Comparison of ENCODE assay signal across 15 cellular contexts in genomic region chr7:24201221-24201620, GRCh38.
DNase-seq lines count a peak whose midpoint lies in the region; ATAC-seq and TF ChIP-seq lines count a peak whose summit lies in the region.
"Had no signal": no experiment of that assay in that cellular context is flagged by ENCODE, and none has a peak within 500 bp of the region (broad histone marks: within the 10 kb centered on the region; RNA-seq: fewer than 3 reads in every experiment).

No MANE protein-coding gene starts in this region.

- no peaks in the 10 kb centered on the region for H3K36me3 Mint-ChIP-seq in brain
- no peaks in the 10 kb centered on the region for H3K36me3 Mint-ChIP-seq in neural progenitor cell
- H3K36me3 Mint-ChIP-seq: CD4-positive, alpha-beta memory T cell; IgD-negative memory B cell had no signal

- no peaks in the 10 kb centered on the region for H3F3A ChIP-seq in neural progenitor cell (ENCODE audit: low read depth)

- H3K27me3 ChIP-seq in A673 (replicated peaks; ENCODE audit: insufficient read depth, low read depth, low read length, poor library complexity) (no peaks in the 10 kb centered on the region), neural progenitor cell (no peaks in the 10 kb centered on the region), uterus (no peaks in the 10 kb centered on the region)

- POLR2A ChIA-PET in A673 (lab: Charles Lee; ENCODE audit: low non-redundant PET), result no interaction called here

- no peaks in the 10 kb centered on the region for H3K27me3 Mint-ChIP-seq in brain
- peaks cover 2% of the 10 kb centered on the region for H3K27me3 Mint-ChIP-seq in neural progenitor cell (ENCODE audit: insufficient read depth, low read depth)
- H3K27me3 Mint-ChIP-seq: IgD-negative memory B cell had no signal

- H3K4me3 Mint-ChIP-seq in brain (peak overlapping the region in 3 of 5 experiments; percentile 64 to 79 (median 64)), neural progenitor cell (no peak overlapping the region)
- H3K4me3 Mint-ChIP-seq: B cell; CD4-positive, alpha-beta memory T cell; IgD-negative memory B cell had no signal

- TF ChIP-seq POLR2A in uterus (IDR thresholded peaks at IDR 0.05), result no peak

- H3K4me1 ChIP-seq in A673 (ENCODE audit: insufficient read depth, low read length, poor library complexity, severe bottlenecking), result peaks cover 26% of the 10 kb centered on the region
- H3K4me1 ChIP-seq in neural progenitor cell, result no peaks in the 10 kb centered on the region
- H3K4me1 ChIP-seq in uterus, result no peaks in the 10 kb centered on the region

- intact Hi-C loops in A673 (cut with micrococcal nuclease; ENCODE audit: unreplicated experiment), result loop anchor here (2.0 kb wide), 1 partner anchor 42 kb away; no protein-coding TSS in a partner anchor
- intact Hi-C loops in uterus (cut with DNase I; ENCODE audit: low total_unique reads), result no loop called here

- no peak overlapping the region for H3K4me2 ChIP-seq in neural progenitor cell
- H3K4me2 ChIP-seq: KMS-11 had no signal

- no TSS peak for BruUV-seq in A673 (replicated peaks; lab: Mats Ljungman, UMichigan)

- no peaks in the 10 kb centered on the region for H4K20me1 ChIP-seq in neural progenitor cell (ENCODE audit: low read depth)

- H3K79me2 ChIP-seq in neural progenitor cell (ENCODE audit: low read depth), result no peaks in the 10 kb centered on the region

- H3K4me1 Mint-ChIP-seq in brain, result peaks cover 24% of the 10 kb centered on the region
- peaks cover 3% of the 10 kb centered on the region for H3K4me1 Mint-ChIP-seq in neural progenitor cell
- H3K4me1 Mint-ChIP-seq: B cell had no signal

- H3K27ac Mint-ChIP-seq in brain, result peak overlapping the region in 3 of 5 experiments; percentile 51 to 86 (median 81)
- H3K27ac Mint-ChIP-seq in neural progenitor cell, result no peak overlapping the region
- H3K27ac Mint-ChIP-seq: B cell, IgD-negative memory B cell had no signal

- H3K9me3 ChIP-seq in A673 (ENCODE audit: low read depth, low read length, poor library complexity, severe bottlenecking) (no peaks in the 10 kb centered on the region), neural progenitor cell (ENCODE audit: low read depth) (no peaks in the 10 kb centered on the region), uterus (no peaks in the 10 kb centered on the region)

- H3K27ac ChIP-seq in A673 (ENCODE audit: low read depth, low read length, poor library complexity, severe bottlenecking) (peak overlapping the region; percentile 75), neural progenitor cell (no peak overlapping the region), uterus (no peak overlapping the region)
- H3K27ac ChIP-seq: C4-2B, GM23248, KMS-11 had no signal

- H3K9ac ChIP-seq in neural progenitor cell, result no peak overlapping the region
- H3K9ac ChIP-seq: GM23248, KMS-11 had no signal

- DNase-seq in A673 (ENCODE audit: low spot score) (no peak), neural progenitor cell (ENCODE audit: low spot score) (no peak), uterus (no peak)
- DNase-seq in Jurkat, Clone E6-1 (ENCODE audit: low read depth, low spot score), result peak; percentile 9
- DNase-seq: CD4-positive, alpha-beta memory T cell; DMS79; GM23248 had no signal

- ATAC-seq in GM21737 (IDR thresholded peaks at IDR 0.05; ENCODE audit: unreplicated experiment) (no peak), GM18873 (IDR thresholded peaks at IDR 0.05; ENCODE audit: low FRiP score, unreplicated experiment) (no peak)
- ATAC-seq: HCT116 had no signal

- CTCF ChIA-PET in A673 (lab: Charles Lee), result no interaction called here

- H3K9me3 Mint-ChIP-seq in brain (no peaks in the 10 kb centered on the region), neural progenitor cell (no peaks in the 10 kb centered on the region)
- H3K9me3 Mint-ChIP-seq: IgD-negative memory B cell had no signal

- TF ChIP-seq CTCF in A673 (conservative IDR thresholded peaks at IDR 0.05; ENCODE audit: low read depth, low read length), result no peak
- no peak for TF ChIP-seq CTCF in brain (conservative IDR thresholded peaks at IDR 0.05)
- no peak for TF ChIP-seq CTCF in neural progenitor cell (IDR thresholded peaks at IDR 0.05)
- no peak for TF ChIP-seq CTCF in uterus (IDR thresholded peaks at IDR 0.05)

- H2AFZ ChIP-seq in neural progenitor cell (replicated peaks), result peak overlapping the region; percentile 58
- H2AFZ ChIP-seq: GM23248 had no signal

- H3K36me3 ChIP-seq in A673 (ENCODE audit: insufficient read depth, low read length, poor library complexity, severe bottlenecking), result no peaks in the 10 kb centered on the region
- H3K36me3 ChIP-seq in neural progenitor cell, result no peaks in the 10 kb centered on the region
- no peaks in the 10 kb centered on the region for H3K36me3 ChIP-seq in uterus

- no peak overlapping the region for H3K4me3 ChIP-seq in A673 (ENCODE audit: low read depth, low read length, poor library complexity, severe bottlenecking)
- H3K4me3 ChIP-seq in Jurkat, Clone E6-1 (ENCODE audit: low read length), result no peak overlapping the region
- no peak overlapping the region for H3K4me3 ChIP-seq in neural progenitor cell
- H3K4me3 ChIP-seq in uterus, result no peak overlapping the region
- H3K4me3 ChIP-seq: GM23248 had no signal
